ENCODE assay signal across 1 cellular context in the genomic region with DNA sequence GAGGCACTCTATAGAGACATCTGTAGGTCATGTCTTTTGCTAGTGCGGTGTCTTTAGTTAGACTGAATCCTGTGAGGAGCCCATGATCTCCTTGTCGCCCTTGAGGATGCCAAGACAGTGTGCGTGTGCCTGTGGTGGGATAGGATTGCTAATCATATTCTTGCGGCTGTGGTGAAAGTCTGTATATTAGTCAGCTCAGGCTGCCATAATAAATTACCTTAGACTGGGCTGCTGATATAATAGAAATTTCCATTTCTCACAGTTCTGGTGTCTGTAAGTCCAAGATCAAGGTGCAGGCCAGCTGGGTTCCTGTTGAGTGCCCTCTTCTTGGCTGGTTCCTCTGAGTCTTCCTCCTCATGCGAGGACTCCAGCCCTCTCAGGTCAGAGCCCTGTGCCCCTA.
TF ChIP-seq lines count a peak whose summit lies in the region.

No MANE protein-coding gene starts in this region.

TF ChIP-seq in HepG2, 621 proteins besides CTCF, POLR2A, EP300 and RAD21 (continued from another document):
- no peak for TF ChIP-seq AHDC1 (CRISPR knock-in tag; IDR thresholded peaks at IDR 0.05; ENCODE audit: borderline replicate concordance)
- TF ChIP-seq E2F5 (CRISPR knock-in tag; conservative IDR thresholded peaks at IDR 0.05), result no peak
- no peak for TF ChIP-seq MEF2D (CRISPR knock-in tag; IDR thresholded peaks at IDR 0.05)
- TF ChIP-seq ZMYM4 (CRISPR knock-in tag; IDR thresholded peaks at IDR 0.05), result no peak
- TF ChIP-seq, protein P1, sequence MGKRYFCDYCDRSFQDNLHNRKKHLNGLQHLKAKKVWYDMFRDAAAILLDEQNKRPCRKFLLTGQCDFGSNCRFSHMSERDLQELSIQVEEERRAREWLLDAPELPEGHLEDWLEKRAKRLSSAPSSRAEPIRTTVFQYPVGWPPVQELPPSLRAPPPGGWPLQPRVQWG (CRISPR knock-in tag; IDR thresholded peaks at IDR 0.05; ENCODE audit: borderline replicate concordance, low read depth), result no peak
- TF ChIP-seq MBNL3 (CRISPR knock-in tag; conservative IDR thresholded peaks at IDR 0.05), result no peak
